Comparison of ENCODE assay signal across 13 cellular contexts in genomic region chr6:85612690-85613474, GRCh38.
"Had no signal": no experiment of that assay in that cellular context is flagged by ENCODE, and none has a peak within 500 bp of the region (broad histone marks: within the 10 kb centered on the region; RNA-seq: fewer than 3 reads in every experiment).

No MANE protein-coding gene starts in this region.

- H3K9me3 ChIP-seq: gastroesophageal sphincter, thyroid gland had no signal

- H3K4me1 Mint-ChIP-seq: activated B cell treated with CpG ODN at 0.5 μM for 24 hours had no signal

- ATAC-seq: gastroesophageal sphincter, left lobe of liver, SK-N-SH treated with all-trans-retinoic acid at 6 μM for 48 hours had no signal

- DNase-seq: activated B cell treated with CpG ODN at 0.5 μM for 24 hours; activated CD4-positive, alpha-beta T cell treated with anti-CD3 and anti-CD28 coated beads, Interleukin-2, amount 10 ng/mL, durations not matched to agents 24 days and 14 days; effector CD8-positive, alpha-beta T cell; hippocampal formation; stimulated activated CD4-positive, alpha-beta T cell treated with anti-CD3 and anti-CD28 coated beads, Interleukin-4, amount 100 ng/mL, for 4 hours; thyroid gland had no signal

- FAIRE-seq: urothelium cell line had no signal

- H3K27ac ChIP-seq: coronary artery, gastroesophageal sphincter, skin epidermis, thyroid gland had no signal

- H3K9me3 Mint-ChIP-seq: activated B cell treated with CpG ODN at 0.5 μM for 24 hours; activated CD4-positive, alpha-beta T cell treated with anti-CD3 and anti-CD28 coated beads, Interleukin-2, amount 10 ng/mL, durations not matched to agents 24 days and 14 days; memory B cell had no signal

- H3K4me3 ChIP-seq: coronary artery, gastroesophageal sphincter, skin epidermis, thyroid gland had no signal

- H3K4me3 Mint-ChIP-seq: activated B cell treated with CpG ODN at 0.5 μM for 24 hours; activated CD4-positive, alpha-beta T cell treated with anti-CD3 and anti-CD28 coated beads, Interleukin-2, amount 10 ng/mL, durations not matched to agents 24 days and 14 days; memory B cell had no signal

- H3K27me3 Mint-ChIP-seq: activated B cell treated with CpG ODN at 0.5 μM for 24 hours; activated CD4-positive, alpha-beta T cell treated with anti-CD3 and anti-CD28 coated beads, Interleukin-2, amount 10 ng/mL, durations not matched to agents 24 days and 14 days; memory B cell had no signal

- H3K27ac Mint-ChIP-seq: activated B cell treated with CpG ODN at 0.5 μM for 24 hours; activated CD4-positive, alpha-beta T cell treated with anti-CD3 and anti-CD28 coated beads, Interleukin-2, amount 10 ng/mL, durations not matched to agents 24 days and 14 days; memory B cell had no signal

- H3K27me3 ChIP-seq: gastroesophageal sphincter, thyroid gland had no signal

- H3K4me1 ChIP-seq: thyroid gland had no signal
